Comparison of ENCODE assay signal across 29 cellular contexts in the genomic region with DNA sequence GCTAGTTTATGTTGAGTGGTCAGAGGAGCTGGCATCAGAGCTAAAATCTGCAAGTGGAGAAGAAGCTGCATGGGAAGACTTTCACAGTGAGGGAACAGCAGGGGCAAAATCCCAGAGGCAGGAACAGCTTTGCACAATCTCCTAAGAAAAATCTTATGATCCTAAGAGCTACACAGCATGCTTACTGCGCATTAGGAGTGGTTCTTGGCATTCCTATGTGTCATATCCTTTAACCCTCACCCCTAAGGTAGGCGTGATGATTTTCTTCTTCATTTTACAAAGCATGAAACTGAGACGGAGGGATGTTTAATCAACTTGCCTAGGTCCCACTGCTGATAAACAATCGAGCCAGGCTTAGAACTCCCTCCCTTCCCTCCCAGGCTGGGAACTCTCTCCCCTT.
DNase-seq lines count a peak whose midpoint lies in the region; ATAC-seq, FAIRE-seq and TF ChIP-seq lines count a peak whose summit lies in the region.
"Had no signal": no experiment of that assay in that cellular context is flagged by ENCODE, and none has a peak within 500 bp of the region (broad histone marks: within the 10 kb centered on the region; RNA-seq: fewer than 3 reads in every experiment).

No MANE protein-coding gene starts in this region.

- no peaks in the 10 kb centered on the region for H3K36me3 Mint-ChIP-seq in mesothelial cell of epicardium
- H3K36me3 Mint-ChIP-seq: activated naive CD4-positive, alpha-beta T cell treated with anti-CD3 and anti-CD28 coated beads, Interleukin-2, amount 10 ng/mL, durations not matched to agents 7 days and 5 days had no signal

- peaks cover 16% of the 10 kb centered on the region for H3K27me3 Mint-ChIP-seq in mesothelial cell of epicardium (ENCODE audit: low read depth)
- H3K27me3 Mint-ChIP-seq: activated naive CD4-positive, alpha-beta T cell treated with anti-CD3 and anti-CD28 coated beads, Interleukin-2, amount 10 ng/mL, durations not matched to agents 7 days and 5 days had no signal

- no peak for FAIRE-seq in bronchial epithelial cell (lab: Jason Lieb, UNC)
- FAIRE-seq: islet of Langerhans had no signal

- H3K36me3 ChIP-seq in bronchial epithelial cell (ENCODE audit: control insufficient read depth, insufficient read depth, low read length) (no peaks in the 10 kb centered on the region), A673 (ENCODE audit: insufficient read depth, low read length, poor library complexity, severe bottlenecking) (no peaks in the 10 kb centered on the region), heart right ventricle (no peaks in the 10 kb centered on the region)
- H3K36me3 ChIP-seq: adrenal gland, left lung, tibial nerve had no signal

- peak; percentile 10 for DNase-seq in activated effector memory CD4-positive, alpha-beta T cell treated with anti-CD3 and anti-CD28 coated beads, Interleukin-2, amount 50 U/mL, for 16 hours
- no peak for DNase-seq in activated effector memory CD4-positive, alpha-beta T cell treated with Interleukin-2 at 50 U/mL for 16 hours
- DNase-seq in bronchial epithelial cell (ENCODE audit: low read depth) (peak; percentile 43), mesothelial cell of epicardium (ENCODE audit: low spot score in 2 of 2, unreplicated experiment in 2 of 2) (no peak), A673 (ENCODE audit: low spot score) (no peak), heart right ventricle (no peak), OCI-M2 (lab: John Stamatoyannopoulos, UW; ENCODE audit: unreplicated experiment) (no peak)
- DNase-seq: activated CD8-positive, alpha-beta memory T cell treated with anti-CD3 and anti-CD28 coated beads, Interleukin-2, amount 50 U/mL, for 48 hours; activated CD8-positive, alpha-beta T cell treated with anti-CD3 and anti-CD28 coated beads for 36 hours; activated naive CD4-positive, alpha-beta T cell treated with anti-CD3 and anti-CD28 coated beads, Interleukin-2, amount 10 ng/mL, durations not matched to agents 7 days and 5 days; adrenal gland; COR-L47; GDM1; left lung; NCI-H1048; NCI-H1694; NCI-H2171 treated with DMSO at 0.1 percent for 48 hours; NCI-H510A treated with DMSO at 0.1 percent for 48 hours; posterior cingulate gyrus; stimulated activated CD4-positive, alpha-beta T cell treated with anti-CD3 and anti-CD28 coated beads, Interleukin-4, amount 100 ng/mL, for 24 hours; T-helper 17 cell had no signal

- no peak overlapping the region for H3K27ac ChIP-seq in A673 (ENCODE audit: low read depth, low read length, poor library complexity, severe bottlenecking)
- H3K27ac ChIP-seq in heart right ventricle, result no peak overlapping the region
- H3K27ac ChIP-seq: 22Rv1, adrenal gland, C4-2B, left lung, tibial nerve had no signal

- H3K9me3 ChIP-seq in A673 (ENCODE audit: low read depth, low read length, poor library complexity, severe bottlenecking) (no peaks in the 10 kb centered on the region), heart right ventricle (no peaks in the 10 kb centered on the region)
- H3K9me3 ChIP-seq: adrenal gland, left lung, tibial nerve had no signal

- CTCF ChIA-PET in A673 (lab: Charles Lee), result no interaction called here

- 53 to 54% methylated on average over 4 of the region's 4 CpGs for WGBS in heart right ventricle, 2 donors

- ATAC-seq in heart right ventricle (no peak), GM21423 (IDR thresholded peaks at IDR 0.05; ENCODE audit: unreplicated experiment) (no peak)
- ATAC-seq: activated CD8-positive, alpha-beta T cell treated with anti-CD3 and anti-CD28 coated beads for 36 hours; Right ventricle myocardium inferior; T-helper 17 cell had no signal

- BruUV-seq in A673 (replicated peaks; lab: Mats Ljungman, UMichigan), result no TSS peak

- TF ChIP-seq CTCF in bronchial epithelial cell (IDR thresholded peaks at IDR 0.05; ENCODE audit: insufficient read depth, low read length, severe bottlenecking) (no peak), mesothelial cell of epicardium (IDR thresholded peaks at IDR 0.05; ENCODE audit: unreplicated experiment) (no peak), A673 (conservative IDR thresholded peaks at IDR 0.05; ENCODE audit: low read depth, low read length) (no peak), heart right ventricle (IDR thresholded peaks at IDR 0.05) (no peak)

- H3K9me3 Mint-ChIP-seq in mesothelial cell of epicardium, result no peaks in the 10 kb centered on the region
- H3K9me3 Mint-ChIP-seq: activated CD8-positive, alpha-beta T cell treated with anti-CD3 and anti-CD28 coated beads for 36 hours; activated naive CD4-positive, alpha-beta T cell treated with anti-CD3 and anti-CD28 coated beads, Interleukin-2, amount 10 ng/mL, durations not matched to agents 7 days and 5 days; activated T-helper 1 cell treated with anti-CD3 and anti-CD28 coated beads, Interleukin-12 subunit alpha, Interleukin-12 subunit beta, Interleukin-2, Interleukin-4 antibody, amounts not matched to agents 30 ng/mL and 10 ng/mL and 1 ng/mL, durations not matched to agents 14 hours and 24 hours and 36 hours had no signal

- H3K27me3 ChIP-seq in bronchial epithelial cell (ENCODE audit: control insufficient read depth, insufficient read depth, low read length), result no peaks in the 10 kb centered on the region
- H3K27me3 ChIP-seq in A673 (replicated peaks; ENCODE audit: insufficient read depth, low read depth, low read length, poor library complexity), result no peaks in the 10 kb centered on the region
- peaks cover 0 to 6% (median 0%) of the 10 kb centered on the region in 7 donors for H3K27me3 ChIP-seq in heart right ventricle
- H3K27me3 ChIP-seq: adrenal gland, left lung, tibial nerve had no signal

- no peak overlapping the region for H3K4me3 Mint-ChIP-seq in mesothelial cell of epicardium
- H3K4me3 Mint-ChIP-seq: activated CD8-positive, alpha-beta T cell treated with anti-CD3 and anti-CD28 coated beads for 36 hours; activated naive CD4-positive, alpha-beta T cell treated with anti-CD3 and anti-CD28 coated beads, Interleukin-2, amount 10 ng/mL, durations not matched to agents 7 days and 5 days; activated T-helper 1 cell treated with anti-CD3 and anti-CD28 coated beads, Interleukin-12 subunit alpha, Interleukin-12 subunit beta, Interleukin-2, Interleukin-4 antibody, amounts not matched to agents 30 ng/mL and 10 ng/mL and 1 ng/mL, durations not matched to agents 14 hours and 24 hours and 36 hours; GM23338; T-helper 17 cell had no signal

- peaks cover 5% of the 10 kb centered on the region for H3K4me1 Mint-ChIP-seq in mesothelial cell of epicardium
- H3K4me1 Mint-ChIP-seq: activated naive CD4-positive, alpha-beta T cell treated with anti-CD3 and anti-CD28 coated beads, Interleukin-2, amount 10 ng/mL, durations not matched to agents 7 days and 5 days; GM23338; T-helper 17 cell had no signal

- peak overlapping the region; percentile 35 for H3K27ac Mint-ChIP-seq in mesothelial cell of epicardium
- H3K27ac Mint-ChIP-seq: activated CD8-positive, alpha-beta T cell treated with anti-CD3 and anti-CD28 coated beads for 36 hours; activated naive CD4-positive, alpha-beta T cell treated with anti-CD3 and anti-CD28 coated beads, Interleukin-2, amount 10 ng/mL, durations not matched to agents 7 days and 5 days; activated T-helper 1 cell treated with anti-CD3 and anti-CD28 coated beads, Interleukin-12 subunit alpha, Interleukin-12 subunit beta, Interleukin-2, Interleukin-4 antibody, amounts not matched to agents 30 ng/mL and 10 ng/mL and 1 ng/mL, durations not matched to agents 14 hours and 24 hours and 36 hours; GM23338; T-helper 17 cell had no signal

- no peaks in the 10 kb centered on the region for H3K4me1 ChIP-seq in A673 (ENCODE audit: insufficient read depth, low read length, poor library complexity, severe bottlenecking)
- H3K4me1 ChIP-seq in heart right ventricle, result peaks cover 0 to 5% (median 0%) of the 10 kb centered on the region in 9 donors
- H3K4me1 ChIP-seq: adrenal gland, left lung, tibial nerve had no signal

- H3K4me3 ChIP-seq in bronchial epithelial cell (ENCODE audit: low read depth, low read length) (no peak overlapping the region), A673 (ENCODE audit: low read depth, low read length, poor library complexity, severe bottlenecking) (no peak overlapping the region), heart right ventricle (no peak overlapping the region)
- H3K4me3 ChIP-seq: adrenal gland, GM23338, left lung, tibial nerve had no signal

- POLR2A ChIA-PET in A673 (lab: Charles Lee; ENCODE audit: low non-redundant PET), result no interaction called here

- intact Hi-C loops in A673 (cut with micrococcal nuclease; ENCODE audit: unreplicated experiment) (no loop called here), heart right ventricle (cut with DNase I) (no loop called here)

Comparison
In these comparisons a context has a peak if more than half of its experiments do, and no peak if none do; other contexts are left out.
1. DNase-seq: peak in activated effector memory CD4-positive, alpha-beta T cell treated with anti-CD3 and anti-CD28 coated beads, Interleukin-2, amount 50 U/mL, for 16 hours (single experiment) and bronchial epithelial cell (single experiment); none in activated effector memory CD4-positive, alpha-beta T cell treated with Interleukin-2 at 50 U/mL for 16 hours (single experiment), mesothelial cell of epicardium (0 of 2), A673 (single experiment), heart right ventricle (0 of 2) and OCI-M2 (single experiment).